Comparison of ENCODE assay signal across 1 cellular context in genomic region chr3:126556637-126557414, GRCh38.
TF ChIP-seq lines count a peak whose summit lies in the region.

No MANE protein-coding gene starts in this region.

TF ChIP-seq in IMR-90, 13 proteins besides CTCF, POLR2A, EP300 and RAD21 (continued from another document):
- TF ChIP-seq SMC3 (IDR thresholded peaks at IDR 0.05; ENCODE audit: low read depth, low read length), result no peak
- no peak for TF ChIP-seq MAZ (IDR thresholded peaks at IDR 0.05; ENCODE audit: borderline replicate concordance, low read depth, low read length)
- TF ChIP-seq ELK1 (IDR thresholded peaks at IDR 0.05; ENCODE audit: borderline replicate concordance, low read depth, low read length), result no peak
- TF ChIP-seq RCOR1 (IDR thresholded peaks at IDR 0.05; ENCODE audit: insufficient replicate concordance, low read length), result no peak
- TF ChIP-seq RFX5 (IDR thresholded peaks at IDR 0.05; ENCODE audit: low read depth, low read length), result no peak
- no peak for TF ChIP-seq MXI1 (IDR thresholded peaks at IDR 0.05; ENCODE audit: borderline replicate concordance, low read depth, low read length)
- no peak for TF ChIP-seq MAFK (IDR thresholded peaks at IDR 0.05; ENCODE audit: low read depth, low read length)
- no peak for TF ChIP-seq CEBPB (IDR thresholded peaks at IDR 0.05; ENCODE audit: low read depth, low read length)
- TF ChIP-seq USF2 (IDR thresholded peaks at IDR 0.05; ENCODE audit: low read depth, low read length), result no peak
TF ChIP-seq in IMR-90: peak in this region for 0.
